ENCODE assay signal across 29 cellular contexts in genomic region chr3:131981381-131981780, GRCh38. TPM values are rescaled to one million over a fixed set of nuclear protein-coding genes. Genes with fewer than 3 reads are reported as not detected.
"Had no signal": no experiment of that assay in that cellular context is flagged by ENCODE, and none has a peak within 500 bp of the region (broad histone marks: within the 10 kb centered on the region; RNA-seq: fewer than 3 reads in every experiment).

No MANE protein-coding gene starts in this region.

- H3K36me3 ChIP-seq: left lung, lower lobe of right lung, ovary, right atrium auricular region, right lobe of liver, thyroid gland, transverse colon, upper lobe of left lung, vagina had no signal

- H3K36me3 Mint-ChIP-seq: stimulated activated memory B cell treated with anti-CD40 and anti-IgM and Interleukin-4, amounts not matched to agents 10 μg/mL and 1 μg/mL and 100 μg/mL, for 72 hours had no signal

- H3K4me3 Mint-ChIP-seq: naive thymus-derived CD8-positive, alpha-beta T cell; nephron; neural crest cell; stimulated activated memory B cell treated with anti-CD40 and anti-IgM and Interleukin-4, amounts not matched to agents 10 μg/mL and 1 μg/mL and 100 μg/mL, for 72 hours; stimulated activated naive CD8-positive, alpha-beta T cell treated with anti-CD3 and anti-CD28 coated beads, Interleukin-15, amount 100 ng/mL, for 72 hours had no signal

- H3K27me3 Mint-ChIP-seq: progenitor cell of endocrine pancreas; stimulated activated naive CD8-positive, alpha-beta T cell treated with anti-CD3 and anti-CD28 coated beads, Interleukin-15, amount 100 ng/mL, for 72 hours had no signal

- H3K4me1 ChIP-seq: left lung, lower lobe of right lung, right atrium auricular region, right lobe of liver, thyroid gland, transverse colon, upper lobe of left lung, vagina had no signal

- H3K27me3 ChIP-seq: left lung, ovary, right atrium auricular region, right lobe of liver, thyroid gland, transverse colon, upper lobe of left lung, vagina had no signal

- H3K27ac Mint-ChIP-seq: naive thymus-derived CD8-positive, alpha-beta T cell; nephron; progenitor cell of endocrine pancreas; stimulated activated memory B cell treated with anti-CD40 and anti-IgM and Interleukin-4, amounts not matched to agents 10 μg/mL and 1 μg/mL and 100 μg/mL, for 72 hours; stimulated activated naive CD8-positive, alpha-beta T cell treated with anti-CD3 and anti-CD28 coated beads, Interleukin-15, amount 100 ng/mL, for 72 hours had no signal

- H3K4me1 Mint-ChIP-seq: naive thymus-derived CD8-positive, alpha-beta T cell; nephron; neural crest cell; stimulated activated memory B cell treated with anti-CD40 and anti-IgM and Interleukin-4, amounts not matched to agents 10 μg/mL and 1 μg/mL and 100 μg/mL, for 72 hours; stimulated activated naive CD8-positive, alpha-beta T cell treated with anti-CD3 and anti-CD28 coated beads, Interleukin-15, amount 100 ng/mL, for 72 hours had no signal

- H3K9me3 ChIP-seq: left lung, lower lobe of right lung, ovary, right lobe of liver, thyroid gland, transverse colon, upper lobe of left lung, vagina had no signal

- H3K4me2 ChIP-seq: smooth muscle cell had no signal

- H3K27ac ChIP-seq: left lung, lower lobe of right lung, ovary, right atrium auricular region, right lobe of liver, thyroid gland, transverse colon, upper lobe of left lung, vagina had no signal

- DNase-seq: hippocampal formation; left colon; left lung; lower lobe of right lung; mammary epithelial cell; mesenchymal stem cell; naive thymus-derived CD8-positive, alpha-beta T cell; ovary; right lobe of liver; stimulated activated CD4-positive, alpha-beta T cell treated with anti-CD3 and anti-CD28 coated beads, Interleukin-1b, Interleukin-23, amount 100 ng/mL, for 48 hours; stimulated activated CD4-positive, alpha-beta T cell treated with anti-CD3 and anti-CD28 coated beads, Interleukin-2, amount 100 ng/mL, for 48 hours; stimulated activated CD4-positive, alpha-beta T cell treated with anti-CD3 and anti-CD28 coated beads, Interleukin-4, amount 100 ng/mL, for 4 hours; stimulated activated CD8-positive, alpha-beta memory T cell treated with anti-CD3 and anti-CD28 coated beads, Interleukin-4, amount 100 ng/mL, for 48 hours; stimulated activated naive CD4-positive, alpha-beta T cell treated with Interleukin-2 at 50 U/mL for 16 hours; stimulated activated naive CD8-positive, alpha-beta T cell treated with anti-CD3 and anti-CD28 coated beads, Interleukin-15, amount 100 ng/mL, for 72 hours; substantia nigra; thyroid gland; transverse colon; upper lobe of left lung had no signal

- H3K4me3 ChIP-seq: left lung, lower lobe of right lung, ovary, right atrium auricular region, right lobe of liver, smooth muscle cell, thyroid gland, transverse colon, upper lobe of left lung, vagina had no signal

- FAIRE-seq: keratinocyte had no signal

RNA-seq across cellular contexts. Expression of gene CPNE4, which starts 53.4 kb away (rescaled TPM):
- total RNA-seq: naive thymus-derived CD8-positive, alpha-beta T cell; pulmonary artery endothelial cell; right lobe of liver; skeletal muscle tissue; thyroid gland had no signal
- polyA plus RNA-seq: naive thymus-derived CD8-positive, alpha-beta T cell had no signal
